In genomic region chr7:111560773-111561658, GRCh38 we compare ENCODE assay signal across 8 cellular contexts. TPM values are rescaled to one million over a fixed set of nuclear protein-coding genes. Genes with fewer than 3 reads are reported as not detected.
DNase-seq lines count a peak whose midpoint lies in the region; ATAC-seq and TF ChIP-seq lines count a peak whose summit lies in the region.

No MANE protein-coding gene starts in this region.

- POLR2A ChIA-PET in CD4-positive, alpha-beta T cell (lab: Charles Lee), result interaction anchor here (1.3 to 1.6 kb wide), 4 partner anchors 468 to 1379 kb away, joined by 3 to 16 read pairs (median 4); partner anchors contain the start of gene IFRD1

- H3K4me3 Mint-ChIP-seq in CD4-positive, alpha-beta T cell, result peak overlapping the region; percentile 77
- H3K4me3 Mint-ChIP-seq in activated naive CD8-positive, alpha-beta T cell, result peak overlapping the region; percentile 93
- peak overlapping the region; percentile 87 for H3K4me3 Mint-ChIP-seq in stimulated activated memory B cell treated with anti-CD40 and anti-IgM and Interleukin-4, amounts not matched to agents 10 μg/mL and 1 μg/mL and 100 μg/mL, for 72 hours

- H3K36me3 ChIP-seq in iPS-20b (ENCODE audit: insufficient read depth, low read depth, low read length), result peaks cover 19% of the 10 kb centered on the region

- H3K27me3 ChIP-seq in CD4-positive, alpha-beta T cell (ENCODE audit: control insufficient read depth, insufficient read depth, low read length), result no peaks in the 10 kb centered on the region
- no peaks in the 10 kb centered on the region for H3K27me3 ChIP-seq in iPS-20b (ENCODE audit: insufficient read depth, low read length)

- H3K9ac ChIP-seq in iPS-20b (ENCODE audit: low read depth, low read length), result peak overlapping the region; percentile 75; the same call in 1 of the 2 replicates

- H3K36me3 Mint-ChIP-seq in CD4-positive, alpha-beta T cell (ENCODE audit: low read depth), result peaks cover 17% of the 10 kb centered on the region
- H3K36me3 Mint-ChIP-seq in activated naive CD8-positive, alpha-beta T cell, result peaks cover 28% of the 10 kb centered on the region
- H3K36me3 Mint-ChIP-seq in stimulated activated memory B cell treated with anti-CD40 and anti-IgM and Interleukin-4, amounts not matched to agents 10 μg/mL and 1 μg/mL and 100 μg/mL, for 72 hours, result peaks cover 29% of the 10 kb centered on the region

- no peaks in the 10 kb centered on the region for H3K9me3 Mint-ChIP-seq in CD4-positive, alpha-beta T cell
- no peaks in the 10 kb centered on the region for H3K9me3 Mint-ChIP-seq in activated naive CD8-positive, alpha-beta T cell (ENCODE audit: low read depth)
- peaks cover 3% of the 10 kb centered on the region for H3K9me3 Mint-ChIP-seq in stimulated activated memory B cell treated with anti-CD40 and anti-IgM and Interleukin-4, amounts not matched to agents 10 μg/mL and 1 μg/mL and 100 μg/mL, for 72 hours

- H3K4me1 ChIP-seq in iPS-20b (ENCODE audit: insufficient read depth, low read length), result peaks cover 8% of the 10 kb centered on the region; the same call in 1 of the 2 replicates

- peaks cover 43% of the 10 kb centered on the region for H3K4me1 Mint-ChIP-seq in CD4-positive, alpha-beta T cell (ENCODE audit: low read depth)
- H3K4me1 Mint-ChIP-seq in activated naive CD8-positive, alpha-beta T cell (ENCODE audit: low read depth), result peaks cover 45% of the 10 kb centered on the region
- H3K4me1 Mint-ChIP-seq in stimulated activated memory B cell treated with anti-CD40 and anti-IgM and Interleukin-4, amounts not matched to agents 10 μg/mL and 1 μg/mL and 100 μg/mL, for 72 hours, result peaks cover 52% of the 10 kb centered on the region

- no peak overlapping the region for H3K27ac ChIP-seq in CD4-positive, alpha-beta T cell (ENCODE audit: low read depth, low read length)
- no peak overlapping the region for H3K27ac ChIP-seq in iPS-20b (ENCODE audit: low read length)

- peak overlapping the region; percentile 65 for H3K4me3 ChIP-seq in iPS-20b (ENCODE audit: low read length)

- no peaks in the 10 kb centered on the region for H3K27me3 Mint-ChIP-seq in CD4-positive, alpha-beta T cell
- peaks cover 2% of the 10 kb centered on the region for H3K27me3 Mint-ChIP-seq in activated naive CD8-positive, alpha-beta T cell
- no peaks in the 10 kb centered on the region for H3K27me3 Mint-ChIP-seq in stimulated activated memory B cell treated with anti-CD40 and anti-IgM and Interleukin-4, amounts not matched to agents 10 μg/mL and 1 μg/mL and 100 μg/mL, for 72 hours

- CTCF ChIA-PET in CD4-positive, alpha-beta T cell (lab: Charles Lee), result no interaction called here

- DNase-seq in CD4-positive, alpha-beta T cell, result no peak
- DNase-seq in HT-29 (ENCODE audit: low spot score) (peak; percentile 61), NCI-H1417 treated with DMSO at 0.1 percent for 48 hours (lab: John Stamatoyannopoulos, UW) (no peak), GF-D8 (lab: John Stamatoyannopoulos, UW) (no peak)

- no peaks in the 10 kb centered on the region for H3K9me3 ChIP-seq in CD4-positive, alpha-beta T cell (ENCODE audit: control insufficient read depth, low read length)
- H3K9me3 ChIP-seq in iPS-20b (ENCODE audit: insufficient read depth, low read depth, low read length), result no peaks in the 10 kb centered on the region

- no peak for TF ChIP-seq CTCF in CD4-positive, alpha-beta T cell (IDR thresholded peaks at IDR 0.05)

- intact Hi-C loops in CD4-positive, alpha-beta T cell (cut with DNase I, micrococcal nuclease), result loop anchor here in 1 of 2 experiments (2.0 to 10.0 kb wide), 6 partner anchors 456 to 1556 kb away; partner anchors contain the start of genes DOCK4, IFRD1, SMIM30 and ZNF277

- no peak for ATAC-seq in CD4-positive, alpha-beta T cell (ENCODE audit: poor library complexity)
- ATAC-seq in stimulated activated memory B cell treated with anti-CD40 and anti-IgM and Interleukin-4, amounts not matched to agents 10 μg/mL and 1 μg/mL and 100 μg/mL, for 72 hours, result no peak
- no peak for ATAC-seq in GM19467 (IDR thresholded peaks at IDR 0.05; ENCODE audit: unreplicated experiment)

- H3K27ac Mint-ChIP-seq in CD4-positive, alpha-beta T cell, result peak overlapping the region; percentile 93
- peak overlapping the region; percentile 95 for H3K27ac Mint-ChIP-seq in activated naive CD8-positive, alpha-beta T cell
- H3K27ac Mint-ChIP-seq in stimulated activated memory B cell treated with anti-CD40 and anti-IgM and Interleukin-4, amounts not matched to agents 10 μg/mL and 1 μg/mL and 100 μg/mL, for 72 hours, result peak overlapping the region; percentile 87

RNA-seq across cellular contexts. Expression of gene IMMP2L, which starts 1.3 kb away (rescaled TPM):
- 10 to 100 TPM in 1 of 2 experiments, 1 to 10 TPM in 1; 8.9 to 18.7 TPM for total RNA-seq in CD4-positive, alpha-beta T cell
- total RNA-seq in HT-29 (2014; rRNA removed; shearing (Covaris generic)), result 5.3 and 8.2 TPM in 2 replicates
